In the genomic region with DNA sequence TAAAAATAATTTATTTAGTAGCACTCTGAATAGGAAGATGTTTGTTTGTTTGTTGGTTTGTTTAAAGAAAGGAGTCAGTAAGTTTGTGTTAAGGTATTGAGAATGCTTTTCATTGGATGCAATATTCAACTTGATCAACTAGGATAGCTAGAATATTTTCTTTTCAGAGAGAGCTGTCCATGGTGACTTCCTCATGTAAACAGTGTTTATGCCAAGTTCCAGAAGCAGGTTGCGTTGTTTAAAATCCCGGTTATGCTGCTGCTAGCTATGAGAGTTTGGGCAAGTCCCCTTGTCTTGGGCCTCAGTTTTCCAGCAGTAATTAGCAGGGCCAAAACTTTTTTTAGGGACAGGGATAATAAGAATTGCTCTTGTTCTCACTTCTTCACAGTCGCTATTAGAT, we compare ENCODE assay signal across 35 cellular contexts.
"Had no signal": no experiment of that assay in that cellular context is flagged by ENCODE, and none has a peak within 500 bp of the region (broad histone marks: within the 10 kb centered on the region; RNA-seq: fewer than 3 reads in every experiment).

No MANE protein-coding gene starts in this region.

- H3K4me1 Mint-ChIP-seq: activated B cell treated with CpG ODN at 0.5 μM for 24 hours; activated CD4-positive, alpha-beta T cell treated with anti-CD3 and anti-CD28 coated beads, Interleukin-2, amount 10 ng/mL, durations not matched to agents 24 days and 14 days; activated naive CD4-positive, alpha-beta T cell treated with anti-CD3 and anti-CD28 coated beads, Interleukin-2, amount 50 U/mL, for 24 hours; activated naive CD8-positive, alpha-beta T cell treated with anti-CD3 and anti-CD28 coated beads, Interleukin-2, amount 10 ng/mL, durations not matched to agents 7 days and 5 days; activated naive CD8-positive, alpha-beta T cell treated with anti-CD3 and anti-CD28 coated beads, Interleukin-2, amount 50 U/mL, for 24 hours; activated T-helper 17 cell treated with anti-CD3 and anti-CD28 coated beads, Interleukin-2, amount 50 U/mL, for 72 hours had no signal

- H3K4me1 ChIP-seq: ascending aorta, body of pancreas, breast epithelium had no signal

- H3K9me3 ChIP-seq: ascending aorta, body of pancreas, breast epithelium had no signal

- H3K4me3 Mint-ChIP-seq: activated B cell treated with CpG ODN at 0.5 μM for 24 hours; activated CD4-positive, alpha-beta memory T cell treated with anti-CD3 and anti-CD28 coated beads for 36 hours; activated CD4-positive, alpha-beta T cell treated with anti-CD3 and anti-CD28 coated beads, Interleukin-2, amount 10 ng/mL, durations not matched to agents 24 days and 14 days; activated CD8-positive, alpha-beta T cell treated with anti-CD3 and anti-CD28 coated beads for 36 hours; activated naive CD4-positive, alpha-beta T cell treated with anti-CD3 and anti-CD28 coated beads, Interleukin-2, amount 50 U/mL, for 24 hours; activated naive CD8-positive, alpha-beta T cell; activated naive CD8-positive, alpha-beta T cell treated with anti-CD3 and anti-CD28 coated beads, Interleukin-2, amount 10 ng/mL, durations not matched to agents 7 days and 5 days; activated naive CD8-positive, alpha-beta T cell treated with anti-CD3 and anti-CD28 coated beads, Interleukin-2, amount 50 U/mL, for 24 hours; activated T-cell treated with anti-CD3 and anti-CD28 coated beads, Interleukin-2, amount 50 U/mL, for 4 hours; activated T-cell treated with anti-CD3 and anti-CD28 coated beads, Interleukin-2, amount 50 U/mL, for 72 hours; activated T-helper 1 cell treated with anti-CD3 and anti-CD28 coated beads, Interleukin-12 subunit alpha, Interleukin-12 subunit beta, Interleukin-2, Interleukin-4 antibody, amounts not matched to agents 30 ng/mL and 10 ng/mL and 1 ng/mL, durations not matched to agents 14 hours and 24 hours and 36 hours; activated T-helper 17 cell treated with anti-CD3 and anti-CD28 coated beads, Interleukin-2, amount 50 U/mL, for 72 hours; T-helper 1 cell treated with Interleukin-12 subunit alpha and Interleukin-12 subunit beta and Interleukin-4 antibody, amounts not matched to agents 30 μg/mL and 1 μg/mL, for 36 hours; T-helper 2 cell treated with Interferon-gamma antibody and Interleukin-4, amounts not matched to agents 5 μg/mL and 100 μg/mL, for 36 hours had no signal

- H3K9me3 Mint-ChIP-seq: activated naive CD4-positive, alpha-beta T cell treated with anti-CD3 and anti-CD28 coated beads, Interleukin-2, amount 50 U/mL, for 24 hours; activated T-helper 1 cell treated with anti-CD3 and anti-CD28 coated beads, Interleukin-12 subunit alpha, Interleukin-12 subunit beta, Interleukin-2, Interleukin-4 antibody, amounts not matched to agents 30 ng/mL and 10 ng/mL and 1 ng/mL, durations not matched to agents 14 hours and 24 hours and 36 hours had no signal

- H3K36me3 Mint-ChIP-seq: activated CD4-positive, alpha-beta memory T cell treated with anti-CD3 and anti-CD28 coated beads for 36 hours; activated naive CD4-positive, alpha-beta T cell treated with anti-CD3 and anti-CD28 coated beads, Interleukin-2, amount 50 U/mL, for 24 hours; activated naive CD8-positive, alpha-beta T cell; activated naive CD8-positive, alpha-beta T cell treated with anti-CD3 and anti-CD28 coated beads, Interleukin-2, amount 10 ng/mL, durations not matched to agents 7 days and 5 days had no signal

- H3K27ac Mint-ChIP-seq: activated B cell treated with CpG ODN at 0.5 μM for 24 hours; activated CD4-positive, alpha-beta memory T cell treated with anti-CD3 and anti-CD28 coated beads for 36 hours; activated CD4-positive, alpha-beta T cell treated with anti-CD3 and anti-CD28 coated beads, Interleukin-2, amount 10 ng/mL, durations not matched to agents 24 days and 14 days; activated CD8-positive, alpha-beta T cell treated with anti-CD3 and anti-CD28 coated beads for 36 hours; activated naive CD4-positive, alpha-beta T cell treated with anti-CD3 and anti-CD28 coated beads, Interleukin-2, amount 50 U/mL, for 24 hours; activated naive CD8-positive, alpha-beta T cell; activated naive CD8-positive, alpha-beta T cell treated with anti-CD3 and anti-CD28 coated beads, Interleukin-2, amount 10 ng/mL, durations not matched to agents 7 days and 5 days; activated naive CD8-positive, alpha-beta T cell treated with anti-CD3 and anti-CD28 coated beads, Interleukin-2, amount 50 U/mL, for 24 hours; activated T-cell treated with anti-CD3 and anti-CD28 coated beads, Interleukin-2, amount 50 U/mL, for 72 hours; activated T-helper 1 cell treated with anti-CD3 and anti-CD28 coated beads, Interleukin-12 subunit alpha, Interleukin-12 subunit beta, Interleukin-2, Interleukin-4 antibody, amounts not matched to agents 30 ng/mL and 10 ng/mL and 1 ng/mL, durations not matched to agents 14 hours and 24 hours and 36 hours; activated T-helper 17 cell treated with anti-CD3 and anti-CD28 coated beads, Interleukin-2, amount 50 U/mL, for 72 hours; T-helper 1 cell treated with Interleukin-12 subunit alpha and Interleukin-12 subunit beta and Interleukin-4 antibody, amounts not matched to agents 30 μg/mL and 1 μg/mL, for 36 hours; T-helper 2 cell treated with Interferon-gamma antibody and Interleukin-4, amounts not matched to agents 5 μg/mL and 100 μg/mL, for 36 hours had no signal

- H3K27ac ChIP-seq: ascending aorta, body of pancreas, brain microvascular endothelial cell, breast epithelium, VCaP had no signal

- H3K27me3 Mint-ChIP-seq: activated B cell treated with CpG ODN at 0.5 μM for 24 hours; activated CD4-positive, alpha-beta memory T cell treated with anti-CD3 and anti-CD28 coated beads for 36 hours; activated CD4-positive, alpha-beta T cell treated with anti-CD3 and anti-CD28 coated beads, Interleukin-2, amount 10 ng/mL, durations not matched to agents 24 days and 14 days; activated CD8-positive, alpha-beta T cell treated with anti-CD3 and anti-CD28 coated beads for 36 hours; activated naive CD4-positive, alpha-beta T cell treated with anti-CD3 and anti-CD28 coated beads, Interleukin-2, amount 50 U/mL, for 24 hours; activated naive CD8-positive, alpha-beta T cell; activated naive CD8-positive, alpha-beta T cell treated with anti-CD3 and anti-CD28 coated beads, Interleukin-2, amount 10 ng/mL, durations not matched to agents 7 days and 5 days; activated naive CD8-positive, alpha-beta T cell treated with anti-CD3 and anti-CD28 coated beads, Interleukin-2, amount 50 U/mL, for 24 hours; activated T-helper 17 cell treated with anti-CD3 and anti-CD28 coated beads, Interleukin-2, amount 50 U/mL, for 72 hours had no signal

- ATAC-seq: activated CD8-positive, alpha-beta T cell treated with anti-CD3 and anti-CD28 coated beads for 36 hours; activated naive CD8-positive, alpha-beta T cell treated with anti-CD3 and anti-CD28 coated beads, Interleukin-2, amount 50 U/mL, for 24 hours; activated T-cell treated with anti-CD3 and anti-CD28 coated beads, Interleukin-2, amount 50 U/mL, for 4 hours; activated T-cell treated with anti-CD3 and anti-CD28 coated beads, Interleukin-2, amount 50 U/mL, for 72 hours; activated T-helper 17 cell treated with anti-CD3 and anti-CD28 coated beads, Interleukin-2, amount 50 U/mL, for 72 hours; body of pancreas had no signal

- H3K4me3 ChIP-seq: ascending aorta, body of pancreas, breast epithelium had no signal

- H3K27me3 ChIP-seq: ascending aorta, body of pancreas, brain microvascular endothelial cell, breast epithelium had no signal

- H3K36me3 ChIP-seq: ascending aorta, brain microvascular endothelial cell, breast epithelium had no signal

- DNase-seq: activated B cell treated with CpG ODN at 0.5 μM for 24 hours; activated CD4-positive, alpha-beta memory T cell treated with anti-CD3 and anti-CD28 coated beads for 36 hours; activated CD4-positive, alpha-beta T cell treated with anti-CD3 and anti-CD28 coated beads for 4 hours; activated CD4-positive, alpha-beta T cell treated with anti-CD3 and anti-CD28 coated beads, Interleukin-2, amount 10 ng/mL, durations not matched to agents 24 days and 14 days; activated CD4-positive, alpha-beta T cell treated with anti-CD3 and anti-CD28 coated beads, Interleukin-2, amount 50 U/mL, for 1 hour; activated CD4-positive, alpha-beta T cell treated with anti-CD3 and anti-CD28 coated beads, Interleukin-2, amount 50 U/mL, for 4 hours; activated CD4-positive, CD25-positive, alpha-beta regulatory T cell treated with anti-CD3 and anti-CD28 coated beads, Interleukin-2, amount 50 U/mL, for 72 hours; activated CD8-positive, alpha-beta memory T cell treated with anti-CD3 and anti-CD28 coated beads, Interleukin-2, amount 50 U/mL, for 4 hours; activated CD8-positive, alpha-beta T cell treated with anti-CD3 and anti-CD28 coated beads for 36 hours; activated effector memory CD4-positive, alpha-beta T cell treated with anti-CD3 and anti-CD28 coated beads, Interleukin-2, amount 50 U/mL, for 16 hours; activated gamma-delta T cell treated with Interleukin-2 at 50 U/mL for 16 hours; activated naive CD4-positive, alpha-beta T cell; activated naive CD8-positive, alpha-beta T cell treated with anti-CD3 and anti-CD28 coated beads, Interleukin-2, amount 10 ng/mL, durations not matched to agents 7 days and 5 days; activated naive CD8-positive, alpha-beta T cell treated with anti-CD3 and anti-CD28 coated beads, Interleukin-2, amount 50 U/mL, for 24 hours; activated T-cell treated with anti-CD3 and anti-CD28 coated beads for 4 hours; activated T-cell treated with anti-CD3 and anti-CD28 coated beads, Interleukin-2, amount 50 U/mL, for 1 hour; activated T-cell treated with anti-CD3 and anti-CD28 coated beads, Interleukin-2, amount 50 U/mL, for 4 hours; activated T-cell treated with anti-CD3 and anti-CD28 coated beads, Interleukin-2, amount 50 U/mL, for 72 hours; amygdala; anterior cingulate cortex; body of pancreas; brain microvascular endothelial cell; central memory CD4-positive, alpha-beta T cell; T-helper 1 cell; T-helper 2 cell; T-helper 9 cell had no signal
